Comparison of ENCODE assay signal across 9 cellular contexts in the genomic region with DNA sequence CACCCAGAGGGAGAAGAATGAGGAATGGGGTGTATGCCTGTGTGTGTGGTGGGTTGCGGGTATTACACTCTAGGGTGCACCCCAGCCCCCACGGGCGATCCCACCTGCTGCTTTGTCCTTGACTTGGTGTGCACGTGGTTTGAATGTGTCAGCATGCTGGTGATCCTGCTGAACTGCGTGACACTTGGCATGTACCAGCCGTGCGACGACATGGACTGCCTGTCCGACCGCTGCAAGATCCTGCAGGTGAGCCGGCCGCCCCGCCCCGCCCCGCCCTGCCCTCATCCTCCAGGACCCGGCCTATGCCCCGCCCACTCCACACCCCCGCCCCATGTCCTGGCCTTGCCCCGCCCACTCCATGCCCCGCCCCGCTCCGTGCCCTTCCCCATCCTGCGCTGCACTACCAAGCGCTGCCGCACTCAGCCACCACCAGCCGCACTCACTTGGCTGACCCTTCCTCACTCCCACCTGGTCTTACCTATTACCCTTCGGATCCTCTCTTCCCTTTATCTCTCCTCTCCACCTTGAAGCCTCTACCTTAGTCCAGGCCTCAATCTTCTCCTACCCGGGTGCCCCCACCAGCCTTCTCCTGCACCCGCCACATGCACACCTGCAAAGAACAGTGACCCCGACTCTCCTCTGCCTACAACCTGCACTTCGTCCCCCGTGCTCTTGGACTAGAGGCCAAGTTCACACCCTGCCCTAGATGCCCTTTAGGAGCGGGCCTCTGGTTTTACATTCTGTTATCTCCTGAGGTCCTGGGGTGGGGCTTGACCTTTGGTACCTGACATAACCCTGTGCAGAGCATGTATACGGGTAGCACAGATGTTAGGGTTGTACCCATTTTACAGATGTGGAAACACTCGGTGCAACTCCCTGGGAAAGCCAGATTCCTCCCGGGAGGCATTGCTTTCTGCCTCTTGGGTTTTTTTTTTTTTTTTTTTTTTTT. TPM values are rescaled to one million over a fixed set of nuclear protein-coding genes. Genes with fewer than 3 reads are reported as not detected.
A peak's percentile ranks its signal among the peaks of the same experiment; 100 is the strongest.
DNase-seq lines count a peak whose midpoint lies in the region; ATAC-seq and TF ChIP-seq lines count a peak whose summit lies in the region.
"Had no signal": no experiment of that assay in that cellular context is flagged by ENCODE, and none has a peak within 500 bp of the region (broad histone marks: within the 10 kb centered on the region; RNA-seq: fewer than 3 reads in every experiment).

No MANE protein-coding gene starts in this region.

- peaks cover 2% of the 10 kb centered on the region for H3K9me3 ChIP-seq in hepatocyte (ENCODE audit: low read depth)
- H3K9me3 ChIP-seq: neutrophil had no signal

- H2AFZ ChIP-seq in hepatocyte = no peak overlapping the region

- no peaks in the 10 kb centered on the region for H3K9me2 ChIP-seq in hepatocyte (replicated peaks; ENCODE audit: insufficient read depth)

- DNase-seq in NCI-H1048 (lab: John Stamatoyannopoulos, UW) = peak; percentile 62
- peak; percentile 42 for DNase-seq in activated CD8-positive, alpha-beta memory T cell treated with anti-CD3 and anti-CD28 coated beads, Interleukin-2, amount 50 U/mL, for 24 hours (ENCODE audit: extremely low read depth)
- DNase-seq in hepatocyte (ENCODE audit: low spot score) = peak; percentile 86
- peak; percentile 20 to 72 (median 52) for DNase-seq in stimulated activated CD4-positive, alpha-beta T cell treated with anti-CD3 and anti-CD28 coated beads, TNF-alpha, amount 100 ng/mL, for 1 hour (ENCODE audit: low read depth in 3 of 3, low spot score in 1 of 3)
- no peak for DNase-seq in NCI-H1694 (lab: John Stamatoyannopoulos, UW)

- no peak overlapping the region for H3K4me2 ChIP-seq in hepatocyte

- H3K27me3 ChIP-seq in hepatocyte = peaks cover 9% of the 10 kb centered on the region

- ATAC-seq in GM19452 (IDR thresholded peaks at IDR 0.05; ENCODE audit: unreplicated experiment) (no peak), GM18498 (IDR thresholded peaks at IDR 0.05; ENCODE audit: unreplicated experiment) (no peak)

- no peaks in the 10 kb centered on the region for H3K4me1 ChIP-seq in hepatocyte (ENCODE audit: insufficient read depth)

- 33% methylated on average over 25 of the region's 36 CpGs for WGBS in hepatocyte (ENCODE audit: low lambda C conversion rate, missing lambda C conversion rate)

- no peaks in the 10 kb centered on the region for H3K36me3 ChIP-seq in hepatocyte (replicated peaks; ENCODE audit: insufficient read depth, low read depth)
- H3K36me3 ChIP-seq: neutrophil had no signal

- no peak overlapping the region for H3K27ac ChIP-seq in hepatocyte
- H3K27ac ChIP-seq: neutrophil had no signal

- H3K79me2 ChIP-seq in hepatocyte = no peaks in the 10 kb centered on the region

- no peak for TF ChIP-seq CTCF in hepatocyte (IDR thresholded peaks at IDR 0.05; ENCODE audit: poor library complexity)

- no peaks in the 10 kb centered on the region for H4K20me1 ChIP-seq in hepatocyte (ENCODE audit: insufficient read depth, poor library complexity, severe bottlenecking)

- H3K4me3 ChIP-seq in hepatocyte = no peak overlapping the region

RNA-seq across cellular contexts. Expression of a gene that starts 27.7 kb away (rescaled TPM):
- 0.16 and 0.17 TPM in 2 replicates for total RNA-seq in hepatocyte
- polyA plus RNA-seq in hepatocyte = 0.10 and 0.21 TPM in 2 replicates
- total RNA-seq: RPMI7951 had no signal
